ENCODE assay signal across 8 cellular contexts in genomic region chr15:34437687-34438086, GRCh38. TPM values are rescaled to one million over a fixed set of nuclear protein-coding genes. Genes with fewer than 3 reads are reported as not detected.
DNase-seq lines count a peak whose midpoint lies in the region; ATAC-seq and TF ChIP-seq lines count a peak whose summit lies in the region.

Gene GOLGA8A (minus strand): TSS chr15:34437808. CDS start chr15:34389691, 48,117 bp downstream.

- H3K36me3 ChIP-seq in ES-I3 (ENCODE audit: insufficient read depth, low read length) (no peaks in the 10 kb centered on the region), kidney epithelial cell (ENCODE audit: control insufficient read depth, insufficient read depth, low read length) (no peaks in the 10 kb centered on the region)

- peak within 1 kb of the TSS; percentile 48; the same call in 1 of the 2 replicates for H3K9ac ChIP-seq in ES-I3 (ENCODE audit: low read depth, low read length)

- TF ChIP-seq CTCF in kidney epithelial cell (IDR thresholded peaks at IDR 0.05; ENCODE audit: insufficient read depth, low read length, poor library complexity, severe bottlenecking), result no peak

- ATAC-seq in GM18873 (IDR thresholded peaks at IDR 0.05; ENCODE audit: low FRiP score, unreplicated experiment), result no peak

- H3K27me3 ChIP-seq in kidney epithelial cell (ENCODE audit: control insufficient read depth, insufficient read depth, low read length), result no peaks in the 10 kb centered on the region

- H3K9me3 ChIP-seq in ES-I3 (ENCODE audit: control insufficient read depth, insufficient read depth, low read length), result no peaks in the 10 kb centered on the region

- no peaks in the 10 kb centered on the region for H3K4me1 ChIP-seq in ES-I3 (ENCODE audit: insufficient read depth, low read length)

- DNase-seq in HEK293T (ENCODE audit: extremely low spot score) (peak; percentile 70), NCI-H146 treated with DMSO at 0.1 percent for 48 hours (lab: John Stamatoyannopoulos, UW; ENCODE audit: unreplicated experiment) (peak; percentile 41), kidney epithelial cell (ENCODE audit: low read depth) (peak; percentile 23)
- DNase-seq in activated CD4-positive, CD25-positive, alpha-beta regulatory T cell (lab: John Stamatoyannopoulos, UW), result peak; percentile 54 to 73 (median 72)
- DNase-seq in central memory CD4-positive, alpha-beta T cell, result peak; percentile 87
- DNase-seq in stimulated activated CD4-positive, alpha-beta T cell treated with anti-CD3 and anti-CD28 coated beads, Interleukin-15, amount 100 ng/mL, for 48 hours (ENCODE audit: low read depth in 2 of 2), result peak; percentile 82 to 84

- CTCF ChIA-PET in HEK293T (lab: Yijun Ruan, JAX), result no interaction called here

- peak within 1 kb of the TSS; percentile 49 for H3K4me3 ChIP-seq in kidney epithelial cell (ENCODE audit: low read depth, low read length)

- POLR2A ChIA-PET in HEK293T (lab: Yijun Ruan, JAX), result interaction anchor here (1.1 kb wide), 1 partner anchor 77 kb away, joined by 3 read pairs; no protein-coding TSS in a partner anchor

TF ChIP-seq in HEK293T, 16 proteins besides CTCF, POLR2A, EP300 and RAD21:
- no peak for TF ChIP-seq BHLHE40 (IDR thresholded peaks at IDR 0.05; ENCODE audit: borderline replicate concordance)
- TF ChIP-seq ZNF384 (IDR thresholded peaks at IDR 0.05), result no peak
- TF ChIP-seq L3MBTL2 (conservative IDR thresholded peaks at IDR 0.05), result peak; percentile 94
- TF ChIP-seq SUZ12 (IDR thresholded peaks at IDR 0.05), result no peak
- TF ChIP-seq HDGF (IDR thresholded peaks at IDR 0.05; ENCODE audit: borderline replicate concordance), result no peak
- no peak for TF ChIP-seq ELF4 (IDR thresholded peaks at IDR 0.05)
TF ChIP-seq in HEK293T: peak in this region for 1.

RNA-seq across cellular contexts. Expression of gene GOLGA8A, which starts in this region (rescaled TPM):
- 21.8 and 22.9 TPM in 2 replicates for total RNA-seq in kidney epithelial cell

Comparison
In these comparisons a context has a peak if more than half of its experiments do, and no peak if none do; other contexts are left out.
1. DNase-seq: peak in every context shown above with its lines; median percentile 87 in central memory CD4-positive, alpha-beta T cell; 83 in stimulated activated CD4-positive, alpha-beta T cell treated with anti-CD3 and anti-CD28 coated beads, Interleukin-15, amount 100 ng/mL, for 48 hours; 72 in activated CD4-positive, CD25-positive, alpha-beta regulatory T cell; 70 in HEK293T; 41 in NCI-H146 treated with DMSO at 0.1 percent for 48 hours; 23 in kidney epithelial cell.